8 cellular contexts compared by ENCODE assay signal in the genomic region with DNA sequence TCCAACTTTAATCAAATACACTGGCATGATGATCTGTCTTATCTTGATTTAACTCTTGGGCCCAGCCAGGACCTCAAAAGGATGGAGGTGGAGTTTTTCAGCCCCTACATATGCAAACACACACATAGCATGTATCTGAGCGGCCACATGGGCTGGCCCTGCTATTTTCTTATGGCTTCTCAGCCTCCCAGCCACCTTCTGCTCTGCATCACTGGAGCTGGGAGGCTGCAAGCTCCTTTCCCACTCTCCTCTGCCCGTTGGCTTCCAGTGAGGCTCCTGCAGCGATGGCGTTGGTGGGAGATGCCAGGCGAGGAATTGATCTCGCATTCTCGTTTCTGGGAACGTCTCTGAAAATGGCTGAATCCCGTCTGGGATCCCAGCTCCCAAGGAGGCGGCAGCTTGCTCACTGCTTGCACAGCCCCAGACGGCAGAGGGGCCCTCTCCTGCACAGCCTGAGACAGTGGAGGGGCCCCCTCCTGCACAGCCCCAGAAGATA. TPM values are rescaled to one million over a fixed set of nuclear protein-coding genes. Genes with fewer than 3 reads are reported as not detected.
DNase-seq lines count a peak whose midpoint lies in the region; ATAC-seq and TF ChIP-seq lines count a peak whose summit lies in the region.

No MANE protein-coding gene starts in this region.

- POLR2A ChIA-PET in HEK293T (lab: Yijun Ruan, JAX), result interaction anchor here (0.6 to 1.9 kb wide), 15 partner anchors 9 to 193 kb away, joined by 3 to 6 read pairs (median 3); partner anchors contain the start of genes MORN1, PANK4, RER1 and TNFRSF14

- H3K79me2 ChIP-seq in GM23338 (replicated peaks; ENCODE audit: insufficient read depth), result no peaks in the 10 kb centered on the region

- H3K4me1 ChIP-seq in GM23338 (ENCODE audit: insufficient read depth) (peaks cover 13% of the 10 kb centered on the region), iPS-20b (ENCODE audit: insufficient read depth, low read length) (peaks cover 4% of the 10 kb centered on the region; the same call in 1 of the 2 replicates)

- no peaks in the 10 kb centered on the region for H3K9me3 ChIP-seq in iPS-20b (ENCODE audit: insufficient read depth, low read depth, low read length)

- TF ChIP-seq CTCF in GM23338 (conservative IDR thresholded peaks at IDR 0.05; ENCODE audit: low read depth in 2 of 2), result no peak

- peak overlapping the region; percentile 93; the same call in 1 of the 2 replicates for H3K9ac ChIP-seq in iPS-20b (ENCODE audit: low read depth, low read length)

- no peaks in the 10 kb centered on the region for H3K9me2 ChIP-seq in GM23338 (ENCODE audit: insufficient read depth)

- H3K27me3 Mint-ChIP-seq in GM23338 (ENCODE audit: insufficient read depth, low read depth, poor library complexity), result peaks cover 8% of the 10 kb centered on the region
- H3K27me3 Mint-ChIP-seq in activated T-helper 17 cell treated with anti-CD3 and anti-CD28 coated beads, Interleukin-2, amount 50 U/mL, for 72 hours, result no peaks in the 10 kb centered on the region

- H3K4me2 ChIP-seq in GM23338, result peak overlapping the region; percentile 98

- DNase-seq in GM23338 (ENCODE audit: low spot score), result no peak
- DNase-seq in stimulated activated effector memory CD8-positive, alpha-beta T cell treated with anti-CD3 and anti-CD28 coated beads, Interleukin-12 subunit alpha, Interleukin-12 subunit beta, amount 100 ng/mL, for 72 hours (ENCODE audit: low spot score in 2 of 2), result no peak
- no peak for DNase-seq in NCI-H2107 treated with DMSO at 0.1 percent for 48 hours (lab: John Stamatoyannopoulos, UW; ENCODE audit: unreplicated experiment)
- no peak for DNase-seq in NCI-H526 (lab: John Stamatoyannopoulos, UW)
- no peak for DNase-seq in NCI-H2227 treated with DMSO at 0.1 percent for 48 hours (lab: John Stamatoyannopoulos, UW)
- DNase-seq in HEK293T (ENCODE audit: extremely low spot score), result no peak

- H3K27ac Mint-ChIP-seq in GM23338, result 0 out of 2 replicates have a peak overlapping the region, but pooled peaks have one; percentile 62
- H3K27ac Mint-ChIP-seq in activated T-helper 17 cell treated with anti-CD3 and anti-CD28 coated beads, Interleukin-2, amount 50 U/mL, for 72 hours, result peak overlapping the region; percentile 89
- peak overlapping the region; percentile 93 for H3K27ac Mint-ChIP-seq in stimulated activated effector memory CD8-positive, alpha-beta T cell treated with anti-CD3 and anti-CD28 coated beads, Interleukin-12 subunit alpha, Interleukin-12 subunit beta, amount 100 ng/mL, for 72 hours

- peaks cover 4% of the 10 kb centered on the region; the same call in 1 of the 3 replicates for H3K36me3 Mint-ChIP-seq in GM23338 (ENCODE audit: low read depth)
- H3K36me3 Mint-ChIP-seq in activated T-helper 17 cell treated with anti-CD3 and anti-CD28 coated beads, Interleukin-2, amount 50 U/mL, for 72 hours (ENCODE audit: low read depth), result peaks cover 23% of the 10 kb centered on the region
- H3K36me3 Mint-ChIP-seq in stimulated activated effector memory CD8-positive, alpha-beta T cell treated with anti-CD3 and anti-CD28 coated beads, Interleukin-12 subunit alpha, Interleukin-12 subunit beta, amount 100 ng/mL, for 72 hours, result peaks cover 17% of the 10 kb centered on the region

- H3K4me3 Mint-ChIP-seq in GM23338, result peak overlapping the region; percentile 83
- peak overlapping the region; percentile 85 for H3K4me3 Mint-ChIP-seq in activated T-helper 17 cell treated with anti-CD3 and anti-CD28 coated beads, Interleukin-2, amount 50 U/mL, for 72 hours
- peak overlapping the region; percentile 91 for H3K4me3 Mint-ChIP-seq in stimulated activated effector memory CD8-positive, alpha-beta T cell treated with anti-CD3 and anti-CD28 coated beads, Interleukin-12 subunit alpha, Interleukin-12 subunit beta, amount 100 ng/mL, for 72 hours

- H4K20me1 ChIP-seq in GM23338 (replicated peaks; ENCODE audit: insufficient read depth), result no peaks in the 10 kb centered on the region

- H3K4me3 ChIP-seq in GM23338, result peak overlapping the region; percentile 88
- H3K4me3 ChIP-seq in iPS-20b (ENCODE audit: low read length), result peak overlapping the region; percentile 84; the same call in 1 of the 2 replicates

- H3K4me1 Mint-ChIP-seq in GM23338, result peaks cover 24% of the 10 kb centered on the region
- H3K4me1 Mint-ChIP-seq in activated T-helper 17 cell treated with anti-CD3 and anti-CD28 coated beads, Interleukin-2, amount 50 U/mL, for 72 hours, result peaks cover 33% of the 10 kb centered on the region
- H3K4me1 Mint-ChIP-seq in stimulated activated effector memory CD8-positive, alpha-beta T cell treated with anti-CD3 and anti-CD28 coated beads, Interleukin-12 subunit alpha, Interleukin-12 subunit beta, amount 100 ng/mL, for 72 hours, result peaks cover 53% of the 10 kb centered on the region

- no peak overlapping the region for H3K27ac ChIP-seq in GM23338 (ENCODE audit: low read depth)
- H3K27ac ChIP-seq in iPS-20b (ENCODE audit: low read length), result no peak overlapping the region

- ATAC-seq in GM23338, result no peak
- ATAC-seq in activated T-helper 17 cell treated with anti-CD3 and anti-CD28 coated beads, Interleukin-2, amount 50 U/mL, for 72 hours (replicated peaks), result no peak
- no peak for ATAC-seq in stimulated activated effector memory CD8-positive, alpha-beta T cell treated with anti-CD3 and anti-CD28 coated beads, Interleukin-12 subunit alpha, Interleukin-12 subunit beta, amount 100 ng/mL, for 72 hours

- CTCF ChIA-PET in HEK293T (lab: Yijun Ruan, JAX), result interaction anchor here (0.5 kb wide), 1 partner anchor 30 kb away, joined by 3 read pairs; no protein-coding TSS in a partner anchor

- no peak overlapping the region for H2AFZ ChIP-seq in GM23338

- H3K27me3 ChIP-seq in GM23338 (ENCODE audit: insufficient read depth) (no peaks in the 10 kb centered on the region), iPS-20b (ENCODE audit: insufficient read depth, low read length) (no peaks in the 10 kb centered on the region)

- no peaks in the 10 kb centered on the region for H3F3A ChIP-seq in GM23338 (replicated peaks; ENCODE audit: low read depth)

- H3K9me3 Mint-ChIP-seq in GM23338, result no peaks in the 10 kb centered on the region
- H3K9me3 Mint-ChIP-seq in activated T-helper 17 cell treated with anti-CD3 and anti-CD28 coated beads, Interleukin-2, amount 50 U/mL, for 72 hours, result no peaks in the 10 kb centered on the region
- no peaks in the 10 kb centered on the region for H3K9me3 Mint-ChIP-seq in stimulated activated effector memory CD8-positive, alpha-beta T cell treated with anti-CD3 and anti-CD28 coated beads, Interleukin-12 subunit alpha, Interleukin-12 subunit beta, amount 100 ng/mL, for 72 hours

- no peaks in the 10 kb centered on the region for H3K36me3 ChIP-seq in GM23338 (ENCODE audit: insufficient read depth)
- no peaks in the 10 kb centered on the region for H3K36me3 ChIP-seq in iPS-20b (ENCODE audit: insufficient read depth, low read depth, low read length)

TF ChIP-seq in GM23338, 12 proteins besides CTCF, POLR2A, EP300 and RAD21 (continues in another document):
- TF ChIP-seq CREB1 (CRISPR knock-in tag; IDR thresholded peaks at IDR 0.05; ENCODE audit: low read depth) (no peak), ETS1 (IDR thresholded peaks at IDR 0.05) (no peak)

TF ChIP-seq in HEK293T, 16 proteins besides CTCF, POLR2A, EP300 and RAD21:
- TF ChIP-seq ELF4 (IDR thresholded peaks at IDR 0.05) (no peak), SP1 (IDR thresholded peaks at IDR 0.05) (no peak), FOXM1 (IDR thresholded peaks at IDR 0.05; ENCODE audit: borderline replicate concordance) (no peak), BHLHE40 (IDR thresholded peaks at IDR 0.05; ENCODE audit: borderline replicate concordance) (no peak), L3MBTL2 (conservative IDR thresholded peaks at IDR 0.05) (no peak), ARNT (IDR thresholded peaks at IDR 0.05) (no peak)
TF ChIP-seq in HEK293T: peak in this region for 0.

RNA-seq across cellular contexts. Expression of gene PRXL2B, which starts 1.7 kb away (rescaled TPM):
- 35.1 and 44.0 TPM in 2 replicates for total RNA-seq in GM23338 (2014; rRNA removed; shearing (Covaris generic))
- 25.5 and 25.6 TPM in 2 replicates for polyA plus RNA-seq in GM23338 (2016; fragmentation: Nextera tagmentation; extraction: Ambion mirVana)
- 10 to 100 TPM; 27.4 to 36.3 TPM for total RNA-seq in activated T-helper 17 cell treated with anti-CD3 and anti-CD28 coated beads, Interleukin-2, amount 50 U/mL, for 72 hours

RNA-seq across cellular contexts. Expression of gene TNFRSF14, which starts 28.7 kb away (rescaled TPM):
- 0.85 TPM in 1 of 2 replicates, not detected in the other for total RNA-seq in GM23338 (2014; rRNA removed; shearing (Covaris generic))
- polyA plus RNA-seq in GM23338 (2016; fragmentation: Nextera tagmentation; extraction: Ambion mirVana), result not detected in 2 replicates
- 100 to 1,000 TPM in 1 of 2 donors, 10 to 100 TPM in 1; 93.2 to 299 TPM for total RNA-seq in activated T-helper 17 cell treated with anti-CD3 and anti-CD28 coated beads, Interleukin-2, amount 50 U/mL, for 72 hours

RNA-seq across cellular contexts. Expression of gene MMEL1, which starts 47.9 kb away (rescaled TPM):
- total RNA-seq in GM23338 (2014; rRNA removed; shearing (Covaris generic)), result 0.43 and 0.90 TPM in 2 replicates
- 0.57 and 0.71 TPM in 2 replicates for polyA plus RNA-seq in GM23338 (2016; fragmentation: Nextera tagmentation; extraction: Ambion mirVana)
- total RNA-seq in activated T-helper 17 cell treated with anti-CD3 and anti-CD28 coated beads, Interleukin-2, amount 50 U/mL, for 72 hours, result under 1 TPM; 0.54 to 0.87 TPM

RNA-seq across cellular contexts. Expression of gene HES5, which starts 54.8 kb away (rescaled TPM):
- 0.21 TPM in 1 of 2 replicates, not detected in the other for total RNA-seq in GM23338 (2014; rRNA removed; shearing (Covaris generic))
- 0.16 TPM in 1 of 2 replicates, not detected in the other for polyA plus RNA-seq in GM23338 (2016; fragmentation: Nextera tagmentation; extraction: Ambion mirVana)
- total RNA-seq in activated T-helper 17 cell treated with anti-CD3 and anti-CD28 coated beads, Interleukin-2, amount 50 U/mL, for 72 hours, result not detected

RNA-seq across cellular contexts. Expression of gene PANK4, which starts 58.5 kb away (rescaled TPM):
- total RNA-seq in GM23338 (2014; rRNA removed; shearing (Covaris generic)), result 31.2 and 43.7 TPM in 2 replicates
- polyA plus RNA-seq in GM23338 (2016; fragmentation: Nextera tagmentation; extraction: Ambion mirVana), result 25.4 and 25.8 TPM in 2 replicates
- total RNA-seq in activated T-helper 17 cell treated with anti-CD3 and anti-CD28 coated beads, Interleukin-2, amount 50 U/mL, for 72 hours, result 10 to 100 TPM; 41.7 to 54.9 TPM

Comparison
In these comparisons a context has a peak if more than half of its experiments do, and no peak if none do; other contexts are left out.
1. RNA of gene TNFRSF14, which starts 28.7 kb away (total RNA-seq): 93.2 to 299 TPM in activated T-helper 17 cell treated with anti-CD3 and anti-CD28 coated beads, Interleukin-2, amount 50 U/mL, for 72 hours; 0.85 TPM in GM23338; every median in the first group is over 10 times any median in the second.
2. Peak in every context shown above with its lines, with median percentiles within 50 percentile points of each other: H3K27ac Mint-ChIP-seq and H3K4me3 Mint-ChIP-seq.